ENCODE assay signal across 9 cellular contexts in the genomic region with DNA sequence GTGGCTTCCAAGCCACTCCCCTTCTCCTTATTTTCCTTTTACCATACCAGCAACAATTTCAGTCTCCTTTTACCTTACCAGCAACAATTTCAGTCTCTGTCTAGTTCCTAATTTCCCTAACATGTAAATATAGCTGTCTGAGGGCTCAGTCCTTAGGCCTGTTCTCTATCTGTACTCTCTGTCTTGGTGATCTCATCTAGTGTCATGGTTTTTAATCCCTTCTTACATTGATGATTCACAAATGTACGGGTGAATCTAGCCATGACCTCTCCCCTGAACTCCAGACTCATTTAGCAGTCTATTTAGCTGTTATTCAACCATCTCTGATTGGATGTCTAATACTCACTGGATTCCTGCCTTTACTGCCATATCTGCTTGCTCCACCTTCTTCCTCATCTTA. TPM values are rescaled to one million over a fixed set of nuclear protein-coding genes. Genes with fewer than 3 reads are reported as not detected.
DNase-seq lines count a peak whose midpoint lies in the region; ATAC-seq, FAIRE-seq and TF ChIP-seq lines count a peak whose summit lies in the region.
"Had no signal": no experiment of that assay in that cellular context is flagged by ENCODE, and none has a peak within 500 bp of the region (broad histone marks: within the 10 kb centered on the region; RNA-seq: fewer than 3 reads in every experiment).

No MANE protein-coding gene starts in this region.

- H3K4me3 ChIP-seq in kidney epithelial cell (ENCODE audit: low read depth, low read length): no peak overlapping the region

- DNase-seq in GM12892 (ENCODE audit: insufficient read length): no peak
- DNase-seq in LHCN-M2 (ENCODE audit: low read depth): peak; percentile 95
- DNase-seq in kidney epithelial cell (ENCODE audit: low read depth): peak; percentile 74
- DNase-seq in NCI-H510A (lab: John Stamatoyannopoulos, UW): no peak
- no peak for DNase-seq in mesenteric fat pad (ENCODE audit: low spot score)
- DNase-seq in hypothalamus (lab: John Stamatoyannopoulos, UW): no peak

- no peaks in the 10 kb centered on the region for H3K36me3 ChIP-seq in kidney epithelial cell (ENCODE audit: control insufficient read depth, insufficient read depth, low read length)

- no peak for TF ChIP-seq CTCF in kidney epithelial cell (IDR thresholded peaks at IDR 0.05; ENCODE audit: insufficient read depth, low read length, poor library complexity, severe bottlenecking)

- ATAC-seq in GM21825 (IDR thresholded peaks at IDR 0.05; ENCODE audit: unreplicated experiment) (peak; percentile 63), HG03439 (IDR thresholded peaks at IDR 0.05; ENCODE audit: unreplicated experiment) (no peak)

- TF ChIP-seq POLR2A in GM12892 (IDR thresholded peaks at IDR 0.05; ENCODE audit: low read depth, low read length): no peak

- H3K27me3 ChIP-seq in kidney epithelial cell (ENCODE audit: control insufficient read depth, insufficient read depth, low read length): no peaks in the 10 kb centered on the region

- FAIRE-seq in GM12892 (lab: Jason Lieb, UNC): peak; percentile 78
- FAIRE-seq: endometrium had no signal

RNA-seq across cellular contexts. Expression of gene IL15, which starts 7.2 kb away (rescaled TPM):
- 19.7 TPM for polyA plus RNA-seq in GM12892 (2012; ENCODE audit: missing spikeins)
- total RNA-seq in LHCN-M2 (2014; rRNA removed) (6.8 and 8.0 TPM in 2 replicates), kidney epithelial cell (9.0 TPM in 2 replicates), mesenteric fat pad (5.1 TPM)
- 2.8 TPM for polyA plus RNA-seq in LHCN-M2 (2012)

Comparison
In these comparisons a context has a peak if more than half of its experiments do, and no peak if none do; other contexts are left out.
1. DNase-seq: peak in LHCN-M2 (single experiment) and kidney epithelial cell (single experiment); none in GM12892 (single experiment), NCI-H510A (single experiment), mesenteric fat pad (single experiment) and hypothalamus (0 of 51).